Comparison of ENCODE assay signal across 9 cellular contexts in genomic region chr4:85779165-85779564, GRCh38.
DNase-seq lines count a peak whose midpoint lies in the region; ATAC-seq, FAIRE-seq and TF ChIP-seq lines count a peak whose summit lies in the region.
"Had no signal": no experiment of that assay in that cellular context is flagged by ENCODE, and none has a peak within 500 bp of the region (broad histone marks: within the 10 kb centered on the region; RNA-seq: fewer than 3 reads in every experiment).

No MANE protein-coding gene starts in this region.

- no peaks in the 10 kb centered on the region; a peak in 1 of 4 replicates for H3K27me3 ChIP-seq in GM12878 (replicated peaks in 1 of 2; ENCODE audit: control insufficient read depth in 2 of 2, insufficient read depth in 2 of 2, low read length in 1 of 2)

- SMC1A ChIA-PET in GM12878 (lab: Charles Lee; ENCODE audit: uncharacterized antibody, unreplicated experiment), result interaction anchor here (0.6 to 3.0 kb wide), 17 partner anchors 9 to 1182 kb away, joined by 3 to 15 read pairs (median 4); no protein-coding TSS in a partner anchor

- TF ChIP-seq CTCF in AG10803 (conservative IDR thresholded peaks at IDR 0.05; ENCODE audit: low read length) (no peak), GM12878 (IDR thresholded peaks at IDR 0.05 in 2 of 3, conservative IDR thresholded peaks at IDR 0.05 in 1 of 3; ENCODE audit: control insufficient read depth in 2 of 3, extremely low read depth in 1 of 3, insufficient read depth in 1 of 3, low read depth in 3 of 3, low read length in 3 of 3) (no peak), mesothelial cell of epicardium (IDR thresholded peaks at IDR 0.05; ENCODE audit: unreplicated experiment) (no peak)

- H3K4me1 Mint-ChIP-seq in mesothelial cell of epicardium, result peaks cover 52% of the 10 kb centered on the region

- TF ChIP-seq POLR2A in GM12878 (IDR thresholded peaks at IDR 0.05; ENCODE audit: low read depth, low read length), result no peak

- intact Hi-C loops in GM12878 (cut with micrococcal nuclease; ENCODE audit: unreplicated experiment) (loop anchor here (1.0 to 2.0 kb wide), 2 partner anchors 47 to 76 kb away; no protein-coding TSS in a partner anchor), posterior cingulate gyrus (cut with DNase I) (no loop called here)

- peaks cover 4% of the 10 kb centered on the region; the same call in 1 of the 2 replicates for H3K4me1 ChIP-seq in GM12878 (ENCODE audit: control insufficient read depth, insufficient read depth, low read length)

- no peaks in the 10 kb centered on the region for H3K36me3 Mint-ChIP-seq in mesothelial cell of epicardium

- H3K27ac ChIP-seq in GM12878 (ENCODE audit: control insufficient read depth, insufficient read depth), result no peak overlapping the region
- H3K27ac ChIP-seq: VCaP had no signal

- peak overlapping the region; percentile 97 for H3K27ac Mint-ChIP-seq in mesothelial cell of epicardium

- no peaks in the 10 kb centered on the region for H3K27me3 Mint-ChIP-seq in mesothelial cell of epicardium (ENCODE audit: low read depth)

- H3K4me3 ChIP-seq in AG10803 (ENCODE audit: low read length), result peak overlapping the region; percentile 58
- peak overlapping the region; percentile 9; the same call in 1 of the 2 replicates for H3K4me3 ChIP-seq in GM12878

- no peak for TF ChIP-seq RAD21 in GM12878 (IDR thresholded peaks at IDR 0.05; ENCODE audit: insufficient read depth, low read depth, low read length)

- FAIRE-seq in GM12878 (lab: Jason Lieb, UNC), result no peak

- H3K9me3 Mint-ChIP-seq in mesothelial cell of epicardium, result peaks cover 7% of the 10 kb centered on the region

- H4K20me1 ChIP-seq in GM12878 (ENCODE audit: control insufficient read depth, insufficient read depth), result no peaks in the 10 kb centered on the region

- ATAC-seq in HG02798 (IDR thresholded peaks at IDR 0.05; ENCODE audit: poor library complexity, unreplicated experiment), result peak; percentile 25
- ATAC-seq in GM12878, result peak; percentile 69

- H3K4me3 Mint-ChIP-seq in mesothelial cell of epicardium, result peak overlapping the region; percentile 86

- H2AFZ ChIP-seq in GM12878 (ENCODE audit: control insufficient read depth, low read depth, low read length), result no peak overlapping the region

- H3K79me2 ChIP-seq in GM12878 (ENCODE audit: control insufficient read depth, insufficient read depth, low read length), result no peaks in the 10 kb centered on the region

- H3K9ac ChIP-seq in GM12878 (ENCODE audit: control insufficient read depth, insufficient read depth, low read length), result no peak overlapping the region

- TF ChIP-seq EP300 in GM12878 (IDR thresholded peaks at IDR 0.05; ENCODE audit: borderline replicate concordance in 1 of 2, control insufficient read depth in 1 of 2, low read depth in 2 of 2, low read length in 2 of 2), result no peak

- no peaks in the 10 kb centered on the region for H3K9me3 ChIP-seq in GM12878 (replicated peaks; ENCODE audit: control insufficient read depth, insufficient read depth, low read length)

- CTCF ChIA-PET in GM12878 (lab: Yijun Ruan, JAX), result interaction anchor here (0.7 to 2.8 kb wide), 14 partner anchors 9 to 362 kb away, joined by 3 to 52 read pairs (median 4); no protein-coding TSS in a partner anchor

- POLR2A ChIA-PET in GM12878 (lab: Charles Lee), result interaction anchor here (0.9 to 1.6 kb wide), 2 partner anchors 13 to 298 kb away, joined by 3 read pairs; no protein-coding TSS in a partner anchor

- in situ Hi-C loops in GM12878 (cut with MboI), result no loop called here

- H3K36me3 ChIP-seq in GM12878 (ENCODE audit: control insufficient read depth in 2 of 2, insufficient read depth in 2 of 2, low read length in 1 of 2), result no peaks in the 10 kb centered on the region

- DNase-seq in AG10803 (ENCODE audit: low read depth) (peak; percentile 53), GM12878 (ENCODE audit: low read depth, low spot score) (no peak), mesothelial cell of epicardium (ENCODE audit: low spot score in 2 of 2, unreplicated experiment in 2 of 2) (no peak), NCI-H2107 (lab: John Stamatoyannopoulos, UW) (no peak), posterior cingulate gyrus (no peak), activated T-cell treated with anti-CD3 and anti-CD28 coated beads for 4 hours (no peak), DMS 273 treated with DMSO at 0.1 percent for 48 hours (lab: John Stamatoyannopoulos, UW) (no peak)

- BruUV-seq in GM12878 (replicated peaks; lab: Mats Ljungman, UMichigan), result no TSS peak

- RAD21 ChIA-PET in GM12878 (lab: Charles Lee; ENCODE audit: unreplicated experiment), result interaction anchor here (0.7 to 2.2 kb wide), 11 partner anchors 8 to 462 kb away, joined by 3 to 12 read pairs (median 3); no protein-coding TSS in a partner anchor

- H3K4me2 ChIP-seq in GM12878 (ENCODE audit: control insufficient read depth, insufficient read depth), result no peak overlapping the region

TF ChIP-seq in GM12878, 131 proteins besides CTCF, POLR2A, EP300 and RAD21 (continues in another document):
- no peak for TF ChIP-seq SPI1 (IDR thresholded peaks at IDR 0.05; ENCODE audit: borderline replicate concordance, insufficient read depth, low read depth, low read length)
- no peak for TF ChIP-seq YY1 (IDR thresholded peaks at IDR 0.05; ENCODE audit: low read depth, low read length)
- TF ChIP-seq CHD2 (IDR thresholded peaks at IDR 0.05; ENCODE audit: borderline replicate concordance, low read depth, low read length), result no peak
- TF ChIP-seq SMC3 (IDR thresholded peaks at IDR 0.05; ENCODE audit: borderline replicate concordance, low read length), result no peak
- TF ChIP-seq ZSCAN29 (IDR thresholded peaks at IDR 0.05), result no peak
- no peak for TF ChIP-seq HSF1 (IDR thresholded peaks at IDR 0.05; ENCODE audit: low read depth, low read length)
- no peak for TF ChIP-seq NFXL1 (IDR thresholded peaks at IDR 0.05; ENCODE audit: borderline replicate concordance)
- TF ChIP-seq IKZF1 (conservative IDR thresholded peaks at IDR 0.05), result no peak
- TF ChIP-seq TCF12 (IDR thresholded peaks at IDR 0.05; ENCODE audit: low read depth, low read length), result no peak
- TF ChIP-seq POLR2AphosphoS2 (IDR thresholded peaks at IDR 0.05; ENCODE audit: low read depth, low read length), result no peak
- no peak for TF ChIP-seq ZNF24 (IDR thresholded peaks at IDR 0.05)
- TF ChIP-seq, protein P1, sequence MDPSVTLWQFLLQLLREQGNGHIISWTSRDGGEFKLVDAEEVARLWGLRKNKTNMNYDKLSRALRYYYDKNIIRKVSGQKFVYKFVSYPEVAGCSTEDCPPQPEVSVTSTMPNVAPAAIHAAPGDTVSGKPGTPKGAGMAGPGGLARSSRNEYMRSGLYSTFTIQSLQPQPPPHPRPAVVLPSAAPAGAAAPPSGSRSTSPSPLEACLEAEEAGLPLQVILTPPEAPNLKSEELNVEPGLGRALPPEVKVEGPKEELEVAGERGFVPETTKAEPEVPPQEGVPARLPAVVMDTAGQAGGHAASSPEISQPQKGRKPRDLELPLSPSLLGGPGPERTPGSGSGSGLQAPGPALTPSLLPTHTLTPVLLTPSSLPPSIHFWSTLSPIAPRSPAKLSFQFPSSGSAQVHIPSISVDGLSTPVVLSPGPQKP (IDR thresholded peaks at IDR 0.05; ENCODE audit: low read depth, low read length), result no peak
- no peak for TF ChIP-seq SP1 (IDR thresholded peaks at IDR 0.05; ENCODE audit: low read depth, low read length)
- no peak for TF ChIP-seq ZNF592 (IDR thresholded peaks at IDR 0.05)
- no peak for TF ChIP-seq HDGF (IDR thresholded peaks at IDR 0.05)
- no peak for TF ChIP-seq POLR2AphosphoS5 (IDR thresholded peaks at IDR 0.05; ENCODE audit: low read length)
